ENCODE assay signal across 18 cellular contexts in genomic region chr1:62024690-62025089, GRCh38.
"Had no signal": no experiment of that assay in that cellular context is flagged by ENCODE, and none has a peak within 500 bp of the region (broad histone marks: within the 10 kb centered on the region; RNA-seq: fewer than 3 reads in every experiment).

No MANE protein-coding gene starts in this region.

- H3K27me3 ChIP-seq: foreskin keratinocyte, upper lobe of right lung had no signal

- H3K27ac Mint-ChIP-seq: activated CD8-positive, alpha-beta T cell treated with anti-CD3 and anti-CD28 coated beads, Interleukin-2, amount 10 ng/mL, durations not matched to agents 7 days and 5 days; activated naive CD4-positive, alpha-beta T cell treated with anti-CD3 and anti-CD28 coated beads, Interleukin-2, amount 50 U/mL, for 72 hours had no signal

- H3K9me3 Mint-ChIP-seq: activated naive CD4-positive, alpha-beta T cell treated with anti-CD3 and anti-CD28 coated beads, Interleukin-2, amount 50 U/mL, for 72 hours had no signal

- ATAC-seq: activated CD8-positive, alpha-beta T cell treated with anti-CD3 and anti-CD28 coated beads, Interleukin-2, amount 10 ng/mL, durations not matched to agents 7 days and 5 days; activated naive CD4-positive, alpha-beta T cell treated with anti-CD3 and anti-CD28 coated beads, Interleukin-2, amount 50 U/mL, for 72 hours; foreskin keratinocyte; lower lobe of right lung; upper lobe of right lung; WTC11 had no signal

- H3K4me1 ChIP-seq: foreskin keratinocyte, lower lobe of right lung, upper lobe of right lung had no signal

- H3K36me3 Mint-ChIP-seq: activated naive CD4-positive, alpha-beta T cell treated with anti-CD3 and anti-CD28 coated beads, Interleukin-2, amount 50 U/mL, for 72 hours had no signal

- H3K4me3 ChIP-seq: lower lobe of right lung, thoracic aorta, upper lobe of right lung had no signal

- DNase-seq: activated CD4-positive, alpha-beta T cell treated with anti-CD3 and anti-CD28 coated beads for 4 hours; activated CD8-positive, alpha-beta memory T cell treated with anti-CD3 and anti-CD28 coated beads, Interleukin-2, amount 50 U/mL, for 4 hours; activated CD8-positive, alpha-beta T cell treated with anti-CD3 and anti-CD28 coated beads, Interleukin-2, amount 10 ng/mL, durations not matched to agents 7 days and 5 days; activated gamma-delta T cell; activated T-cell treated with anti-CD3 and anti-CD28 coated beads, Interleukin-2, amount 50 U/mL, for 48 hours; amniotic stem cell; cortex of kidney; effector CD8-positive, alpha-beta T cell; foreskin keratinocyte; head of caudate nucleus; lower lobe of right lung; stimulated activated CD4-positive, alpha-beta T cell treated with anti-CD3 and anti-CD28 coated beads, Interleukin-12 subunit alpha, Interleukin-12 subunit beta, amount 100 ng/mL, for 4 hours; stimulated activated CD4-positive, alpha-beta T cell treated with anti-CD3 and anti-CD28 coated beads, Interleukin-2, amount 100 ng/mL, for 24 hours; T-helper 2 cell; upper lobe of right lung had no signal

- H3K9me3 ChIP-seq: lower lobe of right lung, upper lobe of right lung had no signal

- H3K4me3 Mint-ChIP-seq: activated CD8-positive, alpha-beta T cell treated with anti-CD3 and anti-CD28 coated beads, Interleukin-2, amount 10 ng/mL, durations not matched to agents 7 days and 5 days; WTC11 had no signal

- H3K27ac ChIP-seq: foreskin keratinocyte, lower lobe of right lung, thoracic aorta, upper lobe of right lung had no signal
